ENCODE assay signal across 8 cellular contexts in genomic region chr17:44775136-44775837, GRCh38. TPM values are rescaled to one million over a fixed set of nuclear protein-coding genes. Genes with fewer than 3 reads are reported as not detected.
DNase-seq lines count a peak whose midpoint lies in the region; ATAC-seq lines count a peak whose summit lies in the region.

No MANE protein-coding gene starts in this region.

- intact Hi-C loops in activated CD4-positive, alpha-beta memory T cell treated with anti-CD3 and anti-CD28 coated beads for 36 hours (cut with micrococcal nuclease) = loop anchor here (1.0 to 5.0 kb wide), 5 partner anchors 54 to 358 kb away; partner anchors contain the start of gene PLCD3

- H3K27ac Mint-ChIP-seq in activated CD4-positive, alpha-beta memory T cell treated with anti-CD3 and anti-CD28 coated beads for 36 hours = peak overlapping the region; percentile 42

- peaks cover 5% of the 10 kb centered on the region for H3K4me1 Mint-ChIP-seq in activated CD4-positive, alpha-beta memory T cell treated with anti-CD3 and anti-CD28 coated beads for 36 hours (ENCODE audit: low read depth)

- POLR2A ChIA-PET in activated CD4-positive, alpha-beta memory T cell treated with anti-CD3 and anti-CD28 coated beads for 36 hours (lab: Charles Lee) = interaction anchor here (0.8 to 1.1 kb wide), 3 partner anchors 87 to 90 kb away, joined by 3 read pairs; no protein-coding TSS in a partner anchor

- peak; percentile 90 for ATAC-seq in GM19351 (IDR thresholded peaks at IDR 0.05; ENCODE audit: unreplicated experiment)
- peak; percentile 86 for ATAC-seq in HG03460 (IDR thresholded peaks at IDR 0.05; ENCODE audit: unreplicated experiment)

- H3K9me3 Mint-ChIP-seq in activated CD4-positive, alpha-beta memory T cell treated with anti-CD3 and anti-CD28 coated beads for 36 hours = no peaks in the 10 kb centered on the region

- CTCF ChIA-PET in activated CD4-positive, alpha-beta memory T cell treated with anti-CD3 and anti-CD28 coated beads for 36 hours (lab: Charles Lee) = interaction anchor here (0.7 to 6.6 kb wide), 24 partner anchors 9 to 423 kb away, joined by 3 to 80 read pairs (median 4); partner anchors contain the start of genes ACBD4, DBF4B, EFTUD2 and HIGD1B

- H3K4me3 Mint-ChIP-seq in activated CD4-positive, alpha-beta memory T cell treated with anti-CD3 and anti-CD28 coated beads for 36 hours = peak overlapping the region; percentile 80

- peaks cover 5% of the 10 kb centered on the region for H3K27me3 Mint-ChIP-seq in activated CD4-positive, alpha-beta memory T cell treated with anti-CD3 and anti-CD28 coated beads for 36 hours

- H3K36me3 Mint-ChIP-seq in activated CD4-positive, alpha-beta memory T cell treated with anti-CD3 and anti-CD28 coated beads for 36 hours = no peaks in the 10 kb centered on the region

- peak in 12 of 14 donors; percentile 13 to 99 (median 85) for DNase-seq in C1 segment of cervical spinal cord (lab: John Stamatoyannopoulos, UW)
- DNase-seq in NCI-H69 (lab: John Stamatoyannopoulos, UW) = peak; percentile 100
- DNase-seq in activated CD4-positive, alpha-beta memory T cell treated with anti-CD3 and anti-CD28 coated beads for 36 hours = no peak
- peak; percentile 100 for DNase-seq in ecto neural progenitor cell (ENCODE audit: low spot score)
- peak; percentile 95 for DNase-seq in medulla oblongata (ENCODE audit: extremely low spot score)
- peak; percentile 95 to 97 (median 96) for DNase-seq in stimulated activated CD4-positive, alpha-beta T cell treated with anti-CD3 and anti-CD28 coated beads, TNF-alpha, amount 100 ng/mL, for 4 hours (ENCODE audit: low read depth in 3 of 3)

RNA-seq across cellular contexts. Expression of gene ADAM11, which starts 16.5 kb away (rescaled TPM):
- under 1 TPM; 0.12 to 0.33 TPM for total RNA-seq in activated CD4-positive, alpha-beta memory T cell treated with anti-CD3 and anti-CD28 coated beads for 36 hours

RNA-seq across cellular contexts. Expression of gene GJC1, which starts 54.8 kb away (rescaled TPM):
- total RNA-seq in activated CD4-positive, alpha-beta memory T cell treated with anti-CD3 and anti-CD28 coated beads for 36 hours = 1 to 10 TPM; 1.9 to 2.7 TPM
